6 cellular contexts compared by ENCODE assay signal in the genomic region with DNA sequence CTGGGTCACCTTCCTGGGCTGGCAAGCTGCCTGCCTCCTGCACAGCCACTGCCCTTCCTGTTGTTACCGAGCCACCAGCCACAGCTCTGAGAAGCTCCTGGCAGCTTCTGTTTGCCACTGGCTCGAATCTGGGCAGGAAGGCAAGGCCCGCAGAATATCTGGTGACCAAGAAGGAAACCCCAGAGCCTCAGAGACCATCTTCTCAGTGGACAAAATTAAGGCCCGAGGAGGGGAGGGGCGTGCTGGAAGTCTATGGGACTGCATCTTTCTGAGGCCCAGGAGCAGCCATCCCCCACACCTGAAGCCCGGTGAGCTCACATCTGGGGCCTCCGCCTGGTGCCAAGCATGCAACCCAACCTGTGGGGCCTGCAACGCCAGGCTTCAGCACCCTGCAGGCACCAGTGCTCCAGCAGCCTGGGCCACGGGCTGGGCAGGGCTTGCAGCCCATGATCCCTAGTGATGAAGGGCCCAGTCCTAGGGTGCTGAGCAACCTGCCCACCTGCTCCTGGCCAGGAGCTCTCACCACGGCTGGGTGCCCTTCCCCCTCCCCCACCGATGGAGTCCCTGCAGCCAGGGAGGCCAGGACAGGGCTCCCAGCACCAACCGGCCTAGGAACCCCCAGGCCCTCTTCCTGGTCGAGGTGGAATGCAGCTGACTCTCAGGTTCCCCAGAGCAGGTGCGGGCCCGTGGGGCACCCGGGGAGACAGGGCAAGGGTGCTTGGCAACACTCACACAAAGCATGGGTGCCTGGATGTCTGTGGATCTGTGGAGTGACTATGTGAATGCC. TPM values are rescaled to one million over a fixed set of nuclear protein-coding genes. Genes with fewer than 3 reads are reported as not detected.
DNase-seq lines count a peak whose midpoint lies in the region; ATAC-seq and TF ChIP-seq lines count a peak whose summit lies in the region.

No MANE protein-coding gene starts in this region.

- H3K27ac ChIP-seq in body of pancreas: peak overlapping the region; percentile 78 to 95 (median 90)

- H3K27me3 ChIP-seq in HAP-1 (ENCODE audit: low read depth) (no peaks in the 10 kb centered on the region), body of pancreas (no peaks in the 10 kb centered on the region)

- H3K36me3 Mint-ChIP-seq in nephron (ENCODE audit: low read depth): peaks cover 4% of the 10 kb centered on the region

- TF ChIP-seq CTCF in body of pancreas (IDR thresholded peaks at IDR 0.05) (no peak), nephron (IDR thresholded peaks at IDR 0.05; ENCODE audit: unreplicated experiment in 3 of 3) (no peak)

- no peak for ATAC-seq in body of pancreas

- no peak for TF ChIP-seq POLR2A in body of pancreas (IDR thresholded peaks at IDR 0.05)

- WGBS in body of pancreas, 2 donors: 17 to 20% methylated on average over 7 to 16 of the region's 16 CpGs

- intact Hi-C loops in body of pancreas (cut with DNase I): no loop called here

- H3K9me3 ChIP-seq in HAP-1: no peaks in the 10 kb centered on the region
- no peaks in the 10 kb centered on the region for H3K9me3 ChIP-seq in body of pancreas

- H3K36me3 ChIP-seq in HAP-1 (replicated peaks): peaks cover 7% of the 10 kb centered on the region
- peaks cover 3 to 8% of the 10 kb centered on the region in 2 donors for H3K36me3 ChIP-seq in body of pancreas (replicated peaks in 1 of 2; ENCODE audit: insufficient read depth in 1 of 2, low read depth in 2 of 2)

- no peaks in the 10 kb centered on the region for H3K9me3 Mint-ChIP-seq in nephron

- DNase-seq in HAP-1 (ENCODE audit: low spot score in 2 of 2) (no peak), body of pancreas (peak; percentile 63 to 85 (median 75)), NCI-H2029 treated with DMSO at 0.1 percent for 48 hours (lab: John Stamatoyannopoulos, UW) (no peak), D341Med (ENCODE audit: low spot score) (no peak), mucosa of gallbladder (ENCODE audit: low spot score) (no peak)

- peaks cover 21% of the 10 kb centered on the region for H3K4me1 Mint-ChIP-seq in nephron

- peaks cover 10% of the 10 kb centered on the region for H3K4me1 ChIP-seq in HAP-1
- peaks cover 49% of the 10 kb centered on the region for H3K4me1 ChIP-seq in body of pancreas

- in situ Hi-C loops in HAP-1 (cut with MboI; ENCODE audit: low sequenced_read_pairs): no loop called here

- H3K27ac Mint-ChIP-seq in nephron: no peak overlapping the region

- H3K4me3 ChIP-seq in HAP-1 (peak overlapping the region; percentile 92), body of pancreas (peak overlapping the region; percentile 89)

- no peaks in the 10 kb centered on the region for H3K27me3 Mint-ChIP-seq in nephron (ENCODE audit: low read depth)

- peak overlapping the region; percentile 75 to 79 (median 77) for H3K4me3 Mint-ChIP-seq in nephron

RNA-seq across cellular contexts. Expression of gene CPTP, which starts 0.9 kb away (rescaled TPM):
- total RNA-seq in body of pancreas: 10 to 100 TPM; 15.6 to 33.0 TPM
- total RNA-seq in mucosa of gallbladder: 36.1 TPM

RNA-seq across cellular contexts. Expression of gene INTS11, which starts 1.0 kb away (rescaled TPM):
- total RNA-seq in body of pancreas (100 to 1,000 TPM in 1 of 2 donors, 10 to 100 TPM in 1; 89.0 to 189 TPM), mucosa of gallbladder (121 TPM)

RNA-seq across cellular contexts. Expression of gene TAS1R3, which starts 5.6 kb away (rescaled TPM):
- total RNA-seq in body of pancreas: under 1 TPM in 1 of 2 donors, not detected in 1; 0.26 TPM
- total RNA-seq in mucosa of gallbladder: 0.40 TPM

RNA-seq across cellular contexts. Expression of gene PUSL1, which starts 17.1 kb away (rescaled TPM):
- total RNA-seq in body of pancreas (10 to 100 TPM; 20.2 to 20.8 TPM), mucosa of gallbladder (19.0 TPM)

RNA-seq across cellular contexts. Expression of gene ACAP3, which starts 17.8 kb away (rescaled TPM):
- 10 to 100 TPM; 37.9 to 53.7 TPM for total RNA-seq in body of pancreas
- 86.6 TPM for total RNA-seq in mucosa of gallbladder

Comparison
In these comparisons a context has a peak if more than half of its experiments do, and no peak if none do; other contexts are left out.
1. DNase-seq: peak in body of pancreas (4 of 4); none in HAP-1 (0 of 2), NCI-H2029 treated with DMSO at 0.1 percent for 48 hours (single experiment), D341Med (single experiment) and mucosa of gallbladder (single experiment).